ENCODE assay signal across 13 cellular contexts in the genomic region with DNA sequence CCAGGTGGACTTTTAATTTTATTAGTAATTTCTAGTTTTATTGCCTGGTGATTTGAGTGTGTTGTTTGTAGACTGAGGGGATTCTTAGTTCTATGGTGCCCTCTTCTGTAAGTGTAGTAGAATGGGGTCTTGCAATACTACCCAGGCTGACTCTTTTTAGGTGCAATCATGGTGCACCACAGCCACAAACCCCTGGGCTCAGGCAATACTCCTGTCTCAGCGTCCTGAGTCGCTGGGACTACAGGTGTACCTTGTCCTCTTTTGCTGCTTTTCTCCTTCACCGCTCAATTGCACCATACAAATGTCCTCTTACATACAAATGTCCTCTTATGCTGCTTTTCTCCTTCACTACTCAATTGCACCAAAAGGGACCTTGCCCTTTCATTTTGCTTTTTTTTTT. TPM values are rescaled to one million over a fixed set of nuclear protein-coding genes. Genes with fewer than 3 reads are reported as not detected.
DNase-seq lines count a peak whose midpoint lies in the region; ATAC-seq and TF ChIP-seq lines count a peak whose summit lies in the region.
"Had no signal": no experiment of that assay in that cellular context is flagged by ENCODE, and none has a peak within 500 bp of the region (broad histone marks: within the 10 kb centered on the region; RNA-seq: fewer than 3 reads in every experiment).

No MANE protein-coding gene starts in this region.

- no peak overlapping the region for H3K9ac ChIP-seq in neural progenitor cell

- peaks cover 2% of the 10 kb centered on the region for H3K27me3 Mint-ChIP-seq in neural progenitor cell (ENCODE audit: insufficient read depth, low read depth)
- no peaks in the 10 kb centered on the region for H3K27me3 Mint-ChIP-seq in stimulated activated memory B cell treated with anti-CD40 and anti-IgM and Interleukin-4, amounts not matched to agents 10 μg/mL and 1 μg/mL and 100 μg/mL, for 72 hours
- H3K27me3 Mint-ChIP-seq: T-cell had no signal

- H3K4me3 ChIP-seq in neural progenitor cell = no peak overlapping the region
- H3K4me3 ChIP-seq: upper lobe of left lung had no signal

- H3K27ac ChIP-seq in neural progenitor cell = no peak overlapping the region
- H3K27ac ChIP-seq: 22Rv1, upper lobe of left lung had no signal

- H4K20me1 ChIP-seq in neural progenitor cell (ENCODE audit: low read depth) = no peaks in the 10 kb centered on the region

- no peaks in the 10 kb centered on the region for H3K9me3 Mint-ChIP-seq in neural progenitor cell
- no peaks in the 10 kb centered on the region for H3K9me3 Mint-ChIP-seq in stimulated activated memory B cell treated with anti-CD40 and anti-IgM and Interleukin-4, amounts not matched to agents 10 μg/mL and 1 μg/mL and 100 μg/mL, for 72 hours
- H3K9me3 Mint-ChIP-seq: immature natural killer cell, T-cell had no signal

- DNase-seq in DMS 273 (lab: John Stamatoyannopoulos, UW; ENCODE audit: unreplicated experiment) (peak; percentile 16), DMS 273 treated with DMSO at 0.1 percent for 48 hours (lab: John Stamatoyannopoulos, UW) (no peak), NCI-H2227 treated with DMSO at 0.1 percent for 48 hours (lab: John Stamatoyannopoulos, UW) (peak; percentile 35), cerebellar cortex (ENCODE audit: low spot score) (peak; percentile 35), neural progenitor cell (ENCODE audit: low spot score) (peak; percentile 33)
- DNase-seq in effector CD8-positive, alpha-beta T cell (lab: John Stamatoyannopoulos, UW) = no peak
- DNase-seq: activated naive CD4-positive, alpha-beta T cell treated with Interleukin-2 at 50 U/mL for 16 hours; T-cell; upper lobe of left lung had no signal

- no peaks in the 10 kb centered on the region for H3K36me3 Mint-ChIP-seq in neural progenitor cell
- peaks cover 6% of the 10 kb centered on the region for H3K36me3 Mint-ChIP-seq in stimulated activated memory B cell treated with anti-CD40 and anti-IgM and Interleukin-4, amounts not matched to agents 10 μg/mL and 1 μg/mL and 100 μg/mL, for 72 hours

- no peaks in the 10 kb centered on the region for H3K79me2 ChIP-seq in neural progenitor cell (ENCODE audit: low read depth)

- H3K27me3 ChIP-seq in neural progenitor cell = no peaks in the 10 kb centered on the region
- H3K27me3 ChIP-seq: upper lobe of left lung had no signal

- no peak overlapping the region for H3K4me3 Mint-ChIP-seq in neural progenitor cell
- H3K4me3 Mint-ChIP-seq in stimulated activated memory B cell treated with anti-CD40 and anti-IgM and Interleukin-4, amounts not matched to agents 10 μg/mL and 1 μg/mL and 100 μg/mL, for 72 hours = no peak overlapping the region
- H3K4me3 Mint-ChIP-seq: immature natural killer cell, T-cell had no signal

- no peak overlapping the region for H2AFZ ChIP-seq in neural progenitor cell (replicated peaks)

- H3F3A ChIP-seq in neural progenitor cell (ENCODE audit: low read depth) = no peaks in the 10 kb centered on the region

- H3K4me2 ChIP-seq in neural progenitor cell = no peak overlapping the region

- TF ChIP-seq CTCF in neural progenitor cell (IDR thresholded peaks at IDR 0.05) = peak; percentile 52

- ATAC-seq in stimulated activated memory B cell treated with anti-CD40 and anti-IgM and Interleukin-4, amounts not matched to agents 10 μg/mL and 1 μg/mL and 100 μg/mL, for 72 hours = no peak
- no peak for ATAC-seq in HG02840 (IDR thresholded peaks at IDR 0.05; ENCODE audit: low FRiP score, unreplicated experiment)

- no peaks in the 10 kb centered on the region for H3K36me3 ChIP-seq in neural progenitor cell

- H3K4me1 ChIP-seq in neural progenitor cell = no peaks in the 10 kb centered on the region
- H3K4me1 ChIP-seq: upper lobe of left lung had no signal

- H3K4me1 Mint-ChIP-seq in neural progenitor cell = no peaks in the 10 kb centered on the region
- no peaks in the 10 kb centered on the region for H3K4me1 Mint-ChIP-seq in stimulated activated memory B cell treated with anti-CD40 and anti-IgM and Interleukin-4, amounts not matched to agents 10 μg/mL and 1 μg/mL and 100 μg/mL, for 72 hours
- H3K4me1 Mint-ChIP-seq: immature natural killer cell, T-cell had no signal

- no peak overlapping the region for H3K27ac Mint-ChIP-seq in neural progenitor cell
- H3K27ac Mint-ChIP-seq in stimulated activated memory B cell treated with anti-CD40 and anti-IgM and Interleukin-4, amounts not matched to agents 10 μg/mL and 1 μg/mL and 100 μg/mL, for 72 hours = no peak overlapping the region
- H3K27ac Mint-ChIP-seq: immature natural killer cell, T-cell had no signal

- no peaks in the 10 kb centered on the region for H3K9me3 ChIP-seq in neural progenitor cell (ENCODE audit: low read depth)
- H3K9me3 ChIP-seq: upper lobe of left lung had no signal

RNA-seq across cellular contexts. Expression of gene SCP2, which starts 43.1 kb away (rescaled TPM):
- total RNA-seq in neural progenitor cell (ENCODE audit: low replicate concordance) = 71.1 and 101 TPM in 2 replicates

RNA-seq across cellular contexts. Expression of gene ECHDC2, which starts 48.6 kb away (rescaled TPM):
- total RNA-seq in neural progenitor cell (ENCODE audit: low replicate concordance) = 7.6 and 10.7 TPM in 2 replicates

Comparison
In these comparisons a context has a peak if more than half of its experiments do, and no peak if none do; other contexts are left out.
1. DNase-seq: peak in DMS 273 (single experiment), NCI-H2227 treated with DMSO at 0.1 percent for 48 hours (single experiment), cerebellar cortex (single experiment) and neural progenitor cell (single experiment); none in DMS 273 treated with DMSO at 0.1 percent for 48 hours (single experiment) and effector CD8-positive, alpha-beta T cell (single experiment).